Comparison of ENCODE assay signal across 35 cellular contexts in the genomic region with DNA sequence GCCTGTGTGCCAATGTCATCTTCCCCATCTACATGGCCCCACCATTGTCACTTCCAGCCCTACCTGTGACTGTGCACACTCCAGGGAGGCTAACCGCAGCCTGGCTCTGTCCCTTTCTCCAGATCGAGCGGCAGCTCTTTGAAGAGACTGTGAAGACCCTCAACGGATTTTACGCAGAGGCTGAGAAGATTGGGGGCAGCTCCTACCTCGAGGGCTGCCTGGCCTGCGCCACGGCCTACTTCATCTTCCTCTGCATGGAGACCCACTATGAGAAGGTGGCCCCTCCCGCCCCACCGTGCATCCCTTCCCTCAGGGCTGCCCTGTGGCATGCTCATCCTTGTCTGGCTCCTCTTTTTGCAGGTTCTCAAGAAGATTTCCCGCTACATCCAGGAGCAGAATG.
"Had no signal": no experiment of that assay in that cellular context is flagged by ENCODE, and none has a peak within 500 bp of the region (broad histone marks: within the 10 kb centered on the region; RNA-seq: fewer than 3 reads in every experiment).

No MANE protein-coding gene starts in this region.

- H3K9me3 Mint-ChIP-seq: activated B cell treated with CpG ODN at 0.5 μM for 24 hours; activated CD4-positive, alpha-beta memory T cell treated with anti-CD3 and anti-CD28 coated beads for 36 hours; activated CD4-positive, alpha-beta T cell treated with anti-CD3 and anti-CD28 coated beads, Interleukin-2, amount 10 ng/mL, durations not matched to agents 24 days and 14 days; activated naive CD4-positive, alpha-beta T cell treated with anti-CD3 and anti-CD28 coated beads, Interleukin-2, amount 10 ng/mL, durations not matched to agents 7 days and 5 days; activated naive CD4-positive, alpha-beta T cell treated with anti-CD3 and anti-CD28 coated beads, Interleukin-2, amount 50 U/mL, for 24 hours; activated naive CD8-positive, alpha-beta T cell treated with anti-CD3 and anti-CD28 coated beads, Interleukin-2, amount 10 ng/mL, durations not matched to agents 7 days and 5 days; activated naive CD8-positive, alpha-beta T cell treated with anti-CD3 and anti-CD28 coated beads, Interleukin-2, amount 50 U/mL, for 24 hours; activated T-cell treated with anti-CD3 and anti-CD28 coated beads, Interleukin-2, amount 50 U/mL, for 24 hours; activated T-helper 2 cell treated with anti-CD3 and anti-CD28 coated beads, Interferon-gamma antibody, Interleukin-2, Interleukin-4, amounts not matched to agents 10 μg/mL and 5 μg/mL and 100 μg/mL, durations not matched to agents 14 hours and 24 hours and 36 hours; central memory CD8-positive, alpha-beta T cell; T-helper 1 cell treated with Interleukin-12 subunit alpha and Interleukin-12 subunit beta and Interleukin-4 antibody, amounts not matched to agents 30 μg/mL and 1 μg/mL, for 36 hours; T-helper 2 cell treated with Interferon-gamma antibody and Interleukin-4, amounts not matched to agents 5 μg/mL and 100 μg/mL, for 36 hours had no signal

- H3K27ac Mint-ChIP-seq: activated B cell treated with CpG ODN at 0.5 μM for 24 hours; activated CD4-positive, alpha-beta memory T cell treated with anti-CD3 and anti-CD28 coated beads for 36 hours; activated CD4-positive, alpha-beta T cell treated with anti-CD3 and anti-CD28 coated beads, Interleukin-2, amount 10 ng/mL, durations not matched to agents 24 days and 14 days; activated CD8-positive, alpha-beta memory T cell treated with anti-CD3 and anti-CD28 coated beads, Interleukin-2, amount 10 ng/mL, durations not matched to agents 7 days and 5 days; activated CD8-positive, alpha-beta T cell treated with anti-CD3 and anti-CD28 coated beads, Interleukin-2, amount 10 ng/mL, durations not matched to agents 7 days and 5 days; activated naive CD4-positive, alpha-beta T cell treated with anti-CD3 and anti-CD28 coated beads, Interleukin-2, amount 10 ng/mL, durations not matched to agents 7 days and 5 days; activated naive CD4-positive, alpha-beta T cell treated with anti-CD3 and anti-CD28 coated beads, Interleukin-2, amount 50 U/mL, for 24 hours; activated naive CD8-positive, alpha-beta T cell; activated naive CD8-positive, alpha-beta T cell treated with anti-CD3 and anti-CD28 coated beads, Interleukin-2, amount 10 ng/mL, durations not matched to agents 7 days and 5 days; activated naive CD8-positive, alpha-beta T cell treated with anti-CD3 and anti-CD28 coated beads, Interleukin-2, amount 50 U/mL, for 24 hours; activated T-cell treated with anti-CD3 and anti-CD28 coated beads, Interleukin-2, amount 50 U/mL, for 24 hours; activated T-helper 2 cell treated with anti-CD3 and anti-CD28 coated beads, Interferon-gamma antibody, Interleukin-2, Interleukin-4, amounts not matched to agents 10 μg/mL and 5 μg/mL and 100 μg/mL, durations not matched to agents 14 hours and 24 hours and 36 hours; brain; T-helper 1 cell treated with Interleukin-12 subunit alpha and Interleukin-12 subunit beta and Interleukin-4 antibody, amounts not matched to agents 30 μg/mL and 1 μg/mL, for 36 hours; T-helper 2 cell treated with Interferon-gamma antibody and Interleukin-4, amounts not matched to agents 5 μg/mL and 100 μg/mL, for 36 hours had no signal

- H3K27me3 ChIP-seq: ascending aorta, cardiac muscle cell had no signal

- H3K27ac ChIP-seq: ascending aorta, cardiac muscle cell, VCaP had no signal

- H3K27me3 Mint-ChIP-seq: activated CD4-positive, alpha-beta memory T cell treated with anti-CD3 and anti-CD28 coated beads for 36 hours; activated CD4-positive, alpha-beta T cell treated with anti-CD3 and anti-CD28 coated beads, Interleukin-2, amount 10 ng/mL, durations not matched to agents 24 days and 14 days; activated CD8-positive, alpha-beta memory T cell treated with anti-CD3 and anti-CD28 coated beads, Interleukin-2, amount 10 ng/mL, durations not matched to agents 7 days and 5 days; activated naive CD4-positive, alpha-beta T cell treated with anti-CD3 and anti-CD28 coated beads, Interleukin-2, amount 50 U/mL, for 24 hours; activated naive CD8-positive, alpha-beta T cell; activated naive CD8-positive, alpha-beta T cell treated with anti-CD3 and anti-CD28 coated beads, Interleukin-2, amount 10 ng/mL, durations not matched to agents 7 days and 5 days; activated naive CD8-positive, alpha-beta T cell treated with anti-CD3 and anti-CD28 coated beads, Interleukin-2, amount 50 U/mL, for 24 hours; activated T-cell treated with anti-CD3 and anti-CD28 coated beads, Interleukin-2, amount 50 U/mL, for 24 hours; central memory CD8-positive, alpha-beta T cell had no signal

- ATAC-seq: activated CD8-positive, alpha-beta memory T cell treated with anti-CD3 and anti-CD28 coated beads, Interleukin-2, amount 10 ng/mL, durations not matched to agents 7 days and 5 days; activated CD8-positive, alpha-beta T cell treated with anti-CD3 and anti-CD28 coated beads, Interleukin-2, amount 10 ng/mL, durations not matched to agents 7 days and 5 days; activated naive CD8-positive, alpha-beta T cell treated with anti-CD3 and anti-CD28 coated beads, Interleukin-2, amount 50 U/mL, for 24 hours had no signal

- H3K4me3 ChIP-seq: ascending aorta, cardiac muscle cell had no signal

- H3K9me3 ChIP-seq: ascending aorta had no signal

- H3K36me3 ChIP-seq: ascending aorta, cardiac muscle cell had no signal

- H3K4me1 Mint-ChIP-seq: activated B cell treated with CpG ODN at 0.5 μM for 24 hours had no signal

- DNase-seq: activated B cell treated with CpG ODN at 0.5 μM for 24 hours; activated CD4-positive, alpha-beta memory T cell treated with anti-CD3 and anti-CD28 coated beads for 36 hours; activated CD4-positive, alpha-beta T cell treated with anti-CD3 and anti-CD28 coated beads for 4 hours; activated CD4-positive, alpha-beta T cell treated with anti-CD3 and anti-CD28 coated beads, Interleukin-2, amount 10 ng/mL, durations not matched to agents 24 days and 14 days; activated CD4-positive, alpha-beta T cell treated with anti-CD3 and anti-CD28 coated beads, Interleukin-2, amount 50 U/mL, for 1 hour; activated CD4-positive, alpha-beta T cell treated with anti-CD3 and anti-CD28 coated beads, Interleukin-2, amount 50 U/mL, for 4 hours; activated CD4-positive, CD25-positive, alpha-beta regulatory T cell treated with anti-CD3 and anti-CD28 coated beads, Interleukin-2, amount 50 U/mL, for 72 hours; activated CD8-positive, alpha-beta memory T cell treated with anti-CD3 and anti-CD28 coated beads for 24 hours; activated CD8-positive, alpha-beta memory T cell treated with anti-CD3 and anti-CD28 coated beads, Interleukin-2, amount 10 ng/mL, durations not matched to agents 7 days and 5 days; activated CD8-positive, alpha-beta memory T cell treated with anti-CD3 and anti-CD28 coated beads, Interleukin-2, amount 50 U/mL, for 48 hours; activated CD8-positive, alpha-beta T cell treated with anti-CD3 and anti-CD28 coated beads, Interleukin-2, amount 10 ng/mL, durations not matched to agents 7 days and 5 days; activated gamma-delta T cell; activated naive CD4-positive, alpha-beta T cell treated with anti-CD3 and anti-CD28 coated beads, Interleukin-2, amount 10 ng/mL, durations not matched to agents 7 days and 5 days; activated naive CD4-positive, alpha-beta T cell treated with Interleukin-2 at 50 U/mL for 16 hours; activated naive CD8-positive, alpha-beta T cell treated with anti-CD3 and anti-CD28 coated beads, Interleukin-2, amount 10 ng/mL, durations not matched to agents 7 days and 5 days; activated naive CD8-positive, alpha-beta T cell treated with anti-CD3 and anti-CD28 coated beads, Interleukin-2, amount 50 U/mL, for 24 hours; activated T-cell treated with anti-CD3 and anti-CD28 coated beads, Interleukin-2, amount 50 U/mL, for 24 hours; activated T-cell treated with anti-CD3 and anti-CD28 coated beads, Interleukin-2, amount 50 U/mL, for 48 hours; amygdala; anterior cingulate cortex; caudate nucleus; cerebellar nuclear complex; T-helper 1 cell; T-helper 2 cell; T-helper 9 cell had no signal

- H3K4me3 Mint-ChIP-seq: activated B cell treated with CpG ODN at 0.5 μM for 24 hours; activated CD4-positive, alpha-beta memory T cell treated with anti-CD3 and anti-CD28 coated beads for 36 hours; activated CD4-positive, alpha-beta T cell treated with anti-CD3 and anti-CD28 coated beads, Interleukin-2, amount 10 ng/mL, durations not matched to agents 24 days and 14 days; activated CD8-positive, alpha-beta memory T cell treated with anti-CD3 and anti-CD28 coated beads, Interleukin-2, amount 10 ng/mL, durations not matched to agents 7 days and 5 days; activated CD8-positive, alpha-beta T cell treated with anti-CD3 and anti-CD28 coated beads, Interleukin-2, amount 10 ng/mL, durations not matched to agents 7 days and 5 days; activated naive CD4-positive, alpha-beta T cell treated with anti-CD3 and anti-CD28 coated beads, Interleukin-2, amount 10 ng/mL, durations not matched to agents 7 days and 5 days; activated naive CD4-positive, alpha-beta T cell treated with anti-CD3 and anti-CD28 coated beads, Interleukin-2, amount 50 U/mL, for 24 hours; activated naive CD8-positive, alpha-beta T cell; activated naive CD8-positive, alpha-beta T cell treated with anti-CD3 and anti-CD28 coated beads, Interleukin-2, amount 10 ng/mL, durations not matched to agents 7 days and 5 days; activated naive CD8-positive, alpha-beta T cell treated with anti-CD3 and anti-CD28 coated beads, Interleukin-2, amount 50 U/mL, for 24 hours; activated T-cell treated with anti-CD3 and anti-CD28 coated beads, Interleukin-2, amount 50 U/mL, for 24 hours; brain; central memory CD8-positive, alpha-beta T cell; T-helper 1 cell treated with Interleukin-12 subunit alpha and Interleukin-12 subunit beta and Interleukin-4 antibody, amounts not matched to agents 30 μg/mL and 1 μg/mL, for 36 hours; T-helper 2 cell treated with Interferon-gamma antibody and Interleukin-4, amounts not matched to agents 5 μg/mL and 100 μg/mL, for 36 hours had no signal

- H3K36me3 Mint-ChIP-seq: activated CD4-positive, alpha-beta memory T cell treated with anti-CD3 and anti-CD28 coated beads for 36 hours; activated CD8-positive, alpha-beta memory T cell treated with anti-CD3 and anti-CD28 coated beads, Interleukin-2, amount 10 ng/mL, durations not matched to agents 7 days and 5 days; activated naive CD8-positive, alpha-beta T cell had no signal
